Comparison of ENCODE assay signal across 14 cellular contexts in the genomic region with DNA sequence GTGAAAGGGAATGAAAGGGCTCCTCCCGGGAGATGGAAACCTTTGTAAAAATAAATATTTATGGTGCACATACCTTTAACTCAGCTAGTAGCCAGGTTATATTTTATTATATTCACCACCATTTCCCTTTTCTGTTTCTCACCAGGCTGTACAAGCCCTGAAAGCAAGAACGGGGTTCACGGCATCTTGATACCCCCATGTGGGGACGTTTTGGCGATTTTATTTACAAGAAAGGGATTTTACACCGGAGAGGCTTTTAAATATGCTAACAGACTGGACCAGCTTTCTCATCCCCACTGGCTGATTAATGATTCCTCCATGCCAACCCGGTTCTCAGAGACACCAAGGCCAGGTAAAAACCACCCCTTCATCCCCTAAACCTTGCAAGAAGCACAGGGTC. TPM values are rescaled to one million over a fixed set of nuclear protein-coding genes. Genes with fewer than 3 reads are reported as not detected.
A peak's percentile ranks its signal among the peaks of the same experiment; 100 is the strongest.
DNase-seq lines count a peak whose midpoint lies in the region; ATAC-seq and TF ChIP-seq lines count a peak whose summit lies in the region.
"Had no signal": no experiment of that assay in that cellular context is flagged by ENCODE, and none has a peak within 500 bp of the region (broad histone marks: within the 10 kb centered on the region; RNA-seq: fewer than 3 reads in every experiment).

No MANE protein-coding gene starts in this region.

- H3F3A ChIP-seq in SU-DHL-6 (ENCODE audit: insufficient read depth) = no peaks in the 10 kb centered on the region

- H3K4me2 ChIP-seq in SU-DHL-6 (ENCODE audit: low read depth, low read length, poor library complexity, severe bottlenecking) = peak overlapping the region; percentile 21
- peak overlapping the region; percentile 71 for H3K4me2 ChIP-seq in hepatocyte

- H3K4me3 Mint-ChIP-seq in effector memory CD8-positive, alpha-beta T cell = no peak overlapping the region
- H3K4me3 Mint-ChIP-seq: activated CD8-positive, alpha-beta T cell treated with anti-CD3 and anti-CD28 coated beads for 36 hours had no signal

- H3K9me3 ChIP-seq in ES-I3 (ENCODE audit: control insufficient read depth, insufficient read depth, low read length) = no peaks in the 10 kb centered on the region
- H3K9me3 ChIP-seq in SU-DHL-6 (ENCODE audit: insufficient read depth, low read length) = no peaks in the 10 kb centered on the region
- no peaks in the 10 kb centered on the region for H3K9me3 ChIP-seq in hepatocyte (ENCODE audit: low read depth)
- H3K9me3 ChIP-seq in neuron (ENCODE audit: low read length) = no peaks in the 10 kb centered on the region
- H3K9me3 ChIP-seq: pancreas, SJCRH30 had no signal

- no peak overlapping the region for H3K27ac Mint-ChIP-seq in effector memory CD8-positive, alpha-beta T cell
- H3K27ac Mint-ChIP-seq: activated CD8-positive, alpha-beta T cell treated with anti-CD3 and anti-CD28 coated beads for 36 hours had no signal

- TF ChIP-seq CTCF in SU-DHL-6 (IDR thresholded peaks at IDR 0.05; ENCODE audit: insufficient read depth, low read length, poor library complexity, severe bottlenecking) (no peak), hepatocyte (IDR thresholded peaks at IDR 0.05; ENCODE audit: poor library complexity) (no peak)

- no peaks in the 10 kb centered on the region for H3K9me2 ChIP-seq in SU-DHL-6 (replicated peaks; ENCODE audit: insufficient read depth, low read length)
- no peaks in the 10 kb centered on the region for H3K9me2 ChIP-seq in hepatocyte (replicated peaks; ENCODE audit: insufficient read depth)

- H3K4me1 Mint-ChIP-seq in effector memory CD8-positive, alpha-beta T cell (ENCODE audit: low read depth in 2 of 2) = peaks cover 0 to 8% of the 10 kb centered on the region in 2 donors

- no peaks in the 10 kb centered on the region for H3K27me3 ChIP-seq in SU-DHL-6 (ENCODE audit: low read length)
- peaks cover 20% of the 10 kb centered on the region for H3K27me3 ChIP-seq in hepatocyte
- H3K27me3 ChIP-seq in neuron (ENCODE audit: insufficient read depth, low read length) = peaks cover 41% of the 10 kb centered on the region
- H3K27me3 ChIP-seq: pancreas, SJCRH30 had no signal

- H3K9ac ChIP-seq in ES-I3 (ENCODE audit: low read depth, low read length) (peak overlapping the region; percentile 41; the same call in 1 of the 2 replicates), SU-DHL-6 (ENCODE audit: low read length) (no peak overlapping the region)

- no peaks in the 10 kb centered on the region for H3K36me3 Mint-ChIP-seq in effector memory CD8-positive, alpha-beta T cell (ENCODE audit: insufficient read depth)

- WGBS in hepatocyte (ENCODE audit: low lambda C conversion rate, missing lambda C conversion rate) = 61% methylated on average over 7 of the region's 7 CpGs

- no peak overlapping the region for H3K4me3 ChIP-seq in SU-DHL-6 (ENCODE audit: insufficient read depth, low read length, poor library complexity, severe bottlenecking)
- H3K4me3 ChIP-seq in hepatocyte = peak overlapping the region; percentile 18
- H3K4me3 ChIP-seq in neuron (ENCODE audit: low read length) = no peak overlapping the region
- H3K4me3 ChIP-seq: pancreas, SJCRH30 had no signal

- no peak overlapping the region for H3K27ac ChIP-seq in SU-DHL-6 (ENCODE audit: low read depth, low read length)
- H3K27ac ChIP-seq in hepatocyte = no peak overlapping the region
- H3K27ac ChIP-seq: pancreas, SJCRH30 had no signal

- no peaks in the 10 kb centered on the region for H3K4me1 ChIP-seq in ES-I3 (ENCODE audit: insufficient read depth, low read length)
- H3K4me1 ChIP-seq in hepatocyte (ENCODE audit: insufficient read depth) = peaks cover 7% of the 10 kb centered on the region
- H3K4me1 ChIP-seq in neuron (ENCODE audit: insufficient read depth, low read length) = peaks cover 5% of the 10 kb centered on the region
- H3K4me1 ChIP-seq: pancreas, SJCRH30 had no signal

- H3K79me2 ChIP-seq in SU-DHL-6 (ENCODE audit: insufficient read depth, low read length) (no peaks in the 10 kb centered on the region), hepatocyte (no peaks in the 10 kb centered on the region)

- H3K9me3 Mint-ChIP-seq in effector memory CD8-positive, alpha-beta T cell = no peaks in the 10 kb centered on the region
- H3K9me3 Mint-ChIP-seq: activated CD8-positive, alpha-beta T cell treated with anti-CD3 and anti-CD28 coated beads for 36 hours had no signal

- H3K36me3 ChIP-seq in ES-I3 (ENCODE audit: insufficient read depth, low read length) = no peaks in the 10 kb centered on the region
- no peaks in the 10 kb centered on the region for H3K36me3 ChIP-seq in SU-DHL-6 (ENCODE audit: low read length)
- no peaks in the 10 kb centered on the region for H3K36me3 ChIP-seq in hepatocyte (replicated peaks; ENCODE audit: insufficient read depth, low read depth)
- H3K36me3 ChIP-seq in neuron (ENCODE audit: insufficient read depth, low read length) = no peaks in the 10 kb centered on the region
- H3K36me3 ChIP-seq: pancreas, SJCRH30 had no signal

- DNase-seq in hepatocyte (ENCODE audit: low spot score) = no peak
- DNase-seq in MV-4-11 (lab: John Stamatoyannopoulos, UW) = no peak
- no peak for DNase-seq in effector memory CD8-positive, alpha-beta T cell
- DNase-seq: foreskin fibroblast, SJCRH30 had no signal

- H4K20me1 ChIP-seq in SU-DHL-6 (ENCODE audit: low read depth, low read length) (no peaks in the 10 kb centered on the region), hepatocyte (ENCODE audit: insufficient read depth, poor library complexity, severe bottlenecking) (no peaks in the 10 kb centered on the region)

- no peak overlapping the region for H2AFZ ChIP-seq in SU-DHL-6 (ENCODE audit: low read depth, low read length, severe bottlenecking)
- peak overlapping the region; percentile 32 for H2AFZ ChIP-seq in hepatocyte
- peak overlapping the region; percentile 57 for H2AFZ ChIP-seq in neuron (ENCODE audit: low read depth, low read length)

- H3K27me3 Mint-ChIP-seq in effector memory CD8-positive, alpha-beta T cell = peaks cover 50 to 59% of the 10 kb centered on the region in 2 donors

- ATAC-seq in GM21360 (IDR thresholded peaks at IDR 0.05; ENCODE audit: unreplicated experiment) = no peak
- no peak for ATAC-seq in effector memory CD8-positive, alpha-beta T cell (replicated peaks)
- ATAC-seq in HG02798 (IDR thresholded peaks at IDR 0.05; ENCODE audit: poor library complexity, unreplicated experiment) = no peak

RNA-seq across cellular contexts. Expression of gene IL12B, which starts 19.2 kb away (rescaled TPM):
- total RNA-seq in hepatocyte = not detected in 2 replicates
- polyA plus RNA-seq in hepatocyte = not detected in 2 replicates
- total RNA-seq: activated CD8-positive, alpha-beta T cell treated with anti-CD3 and anti-CD28 coated beads for 36 hours; dorsolateral prefrontal cortex; lung microvascular endothelial cell; pancreas; SJCRH30 had no signal
- polyA plus RNA-seq: pancreas had no signal

RNA-seq across cellular contexts. Expression of gene UBLCP1, which starts 48.0 kb away (rescaled TPM):
- 20.2 and 28.9 TPM in 2 replicates for total RNA-seq in hepatocyte
- polyA plus RNA-seq in hepatocyte = 19.3 and 24.4 TPM in 2 replicates
